Comparison of ENCODE assay signal across 1 cellular context in genomic region chr10:25818751-25819150, GRCh38.
TF ChIP-seq lines count a peak whose summit lies in the region.

No MANE protein-coding gene starts in this region.

TF ChIP-seq in H1, 55 proteins besides CTCF, POLR2A, EP300 and RAD21 (continued from another document):
- TF ChIP-seq NANOG (IDR thresholded peaks at IDR 0.05; ENCODE audit: insufficient read depth, low read depth, low read length, poor library complexity, severe bottlenecking), result no peak
- no peak for TF ChIP-seq E2F6 (IDR thresholded peaks at IDR 0.05)
- no peak for TF ChIP-seq CEBPB (IDR thresholded peaks at IDR 0.05; ENCODE audit: low read depth, low read length)
- peak; percentile 29; the same call in 1 of the 2 replicates for TF ChIP-seq TBP (IDR thresholded peaks at IDR 0.05; ENCODE audit: low read depth, low read length)
- no peak for TF ChIP-seq CHD2 (IDR thresholded peaks at IDR 0.05; ENCODE audit: low read length)
- peak; percentile 62 for TF ChIP-seq MAX (IDR thresholded peaks at IDR 0.05)
- TF ChIP-seq FOSL1 (IDR thresholded peaks at IDR 0.05; ENCODE audit: insufficient read depth, low read depth, low read length), result no peak
- TF ChIP-seq TAF1 (IDR thresholded peaks at IDR 0.05; ENCODE audit: low read depth, low read length), result peak; percentile 33; the same call in 1 of the 2 replicates
- no peak for TF ChIP-seq SIN3A (conservative IDR thresholded peaks at IDR 0.05 in 1 of 2, IDR thresholded peaks at IDR 0.05 in 1 of 2; ENCODE audit: low read depth in 1 of 2, low read length in 2 of 2)
- TF ChIP-seq ZNF274 (IDR thresholded peaks at IDR 0.05; ENCODE audit: borderline replicate concordance, extremely low read depth, low read length), result no peak
- peak; percentile 96 for TF ChIP-seq TEAD4 (IDR thresholded peaks at IDR 0.05; ENCODE audit: low read depth, low read length)
- no peak for TF ChIP-seq RFX5 (IDR thresholded peaks at IDR 0.05; ENCODE audit: borderline replicate concordance, low read depth, low read length)
- TF ChIP-seq NRF1 (IDR thresholded peaks at IDR 0.05; ENCODE audit: low read depth, low read length), result no peak
- TF ChIP-seq TCF12 (IDR thresholded peaks at IDR 0.05; ENCODE audit: low read depth, low read length), result 0 out of 2 replicates have a peak, but pooled peaks have one; percentile 19
- no peak for TF ChIP-seq GTF2F1 (IDR thresholded peaks at IDR 0.05; ENCODE audit: borderline replicate concordance, low read depth, low read length)
- TF ChIP-seq SP1 (IDR thresholded peaks at IDR 0.05; ENCODE audit: low read depth, low read length), result no peak
- no peak for TF ChIP-seq KDM1A (IDR thresholded peaks at IDR 0.05; ENCODE audit: borderline replicate concordance, low read length)
- no peak for TF ChIP-seq EZH2 (IDR thresholded peaks at IDR 0.05; ENCODE audit: low read depth, low read length, severe bottlenecking)
- TF ChIP-seq SIX5 (IDR thresholded peaks at IDR 0.05; ENCODE audit: low read depth, low read length), result no peak
- TF ChIP-seq SAP30 (IDR thresholded peaks at IDR 0.05; ENCODE audit: insufficient read depth, insufficient replicate concordance, low read length), result no peak
- peak; percentile 83 for TF ChIP-seq CREB1 (IDR thresholded peaks at IDR 0.05)
- TF ChIP-seq POU5F1 (IDR thresholded peaks at IDR 0.05; ENCODE audit: low read depth, low read length), result no peak
- TF ChIP-seq SUZ12 (IDR thresholded peaks at IDR 0.05; ENCODE audit: low read length), result no peak
- no peak for TF ChIP-seq GABPA (IDR thresholded peaks at IDR 0.05; ENCODE audit: borderline replicate concordance, insufficient read depth, low read length)
- no peak for TF ChIP-seq KDM4A (IDR thresholded peaks at IDR 0.05; ENCODE audit: low read depth, low read length, severe bottlenecking)
